ENCODE assay signal across 7 cellular contexts in the genomic region with DNA sequence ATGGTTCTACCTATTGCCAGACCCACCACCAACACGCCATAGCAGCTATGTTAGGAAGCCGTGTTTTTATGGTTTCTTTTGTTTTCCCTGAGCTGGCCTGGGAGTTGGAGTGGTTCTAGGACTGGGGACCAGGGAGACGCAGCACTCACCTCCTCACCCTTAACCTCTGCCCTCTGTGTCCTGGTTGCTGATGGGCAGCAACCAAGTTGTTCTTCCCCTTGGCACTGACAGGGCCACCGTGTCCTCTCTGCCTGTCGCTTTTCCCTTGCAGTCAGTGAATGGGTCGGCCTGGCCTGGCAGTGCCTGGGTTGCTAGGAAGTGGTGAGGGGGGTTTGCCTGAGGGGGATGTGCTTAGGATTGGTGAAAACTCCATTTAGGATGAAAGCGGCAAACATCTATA.
"Had no signal": no experiment of that assay in that cellular context is flagged by ENCODE, and none has a peak within 500 bp of the region (broad histone marks: within the 10 kb centered on the region; RNA-seq: fewer than 3 reads in every experiment).

No MANE protein-coding gene starts in this region.

- H3K4me2 ChIP-seq: GM23338 had no signal

- H3K4me3 Mint-ChIP-seq: GM23338, H9 had no signal

- DNase-seq: H9, HCEC 1CT, IMR-90, KG1 had no signal

- H3K9me3 Mint-ChIP-seq: GM23338, H9 had no signal

- ATAC-seq: GM23338, K562 had no signal

- H2AFZ ChIP-seq: GM23338 had no signal

- H3K27ac ChIP-seq: HL-60 had no signal

- H3K4me1 Mint-ChIP-seq: GM23338, H9 had no signal

- H3K4me3 ChIP-seq: GM23338, K562 had no signal

- H3K27ac Mint-ChIP-seq: GM23338, H9 had no signal
